ENCODE assay signal across 8 cellular contexts in genomic region chr6:127342296-127342945, GRCh38. TPM values are rescaled to one million over a fixed set of nuclear protein-coding genes. Genes with fewer than 3 reads are reported as not detected.
DNase-seq lines count a peak whose midpoint lies in the region; ATAC-seq and TF ChIP-seq lines count a peak whose summit lies in the region.

No MANE protein-coding gene starts in this region.

- H3K9me3 Mint-ChIP-seq in chondrocyte (ENCODE audit: low read depth) = no peaks in the 10 kb centered on the region

- TF ChIP-seq CTCF in GM12864 (IDR thresholded peaks at IDR 0.05; ENCODE audit: low read depth, low read length, missing control alignments) = no peak
- TF ChIP-seq CTCF in MM.1S (IDR thresholded peaks at IDR 0.05; ENCODE audit: low read length) = no peak
- TF ChIP-seq CTCF in mucosa of descending colon (IDR thresholded peaks at IDR 0.05) = no peak
- TF ChIP-seq CTCF in chondrocyte (IDR thresholded peaks at IDR 0.05) = no peak

- H3K36me3 Mint-ChIP-seq in chondrocyte (ENCODE audit: low read depth) = no peaks in the 10 kb centered on the region

- peak overlapping the region; percentile 86 for H2AFZ ChIP-seq in MM.1S (ENCODE audit: low read length)

- H3K9me3 ChIP-seq in MM.1S (replicated peaks; ENCODE audit: insufficient read depth, low read length) (no peaks in the 10 kb centered on the region), mucosa of descending colon (no peaks in the 10 kb centered on the region)
- H3K9me3 ChIP-seq in effector memory CD4-positive, alpha-beta T cell (ENCODE audit: control insufficient read depth, low read length) = no peaks in the 10 kb centered on the region

- no peaks in the 10 kb centered on the region for H3K36me3 ChIP-seq in MM.1S (replicated peaks; ENCODE audit: insufficient read depth, low read length)
- H3K36me3 ChIP-seq in effector memory CD4-positive, alpha-beta T cell (ENCODE audit: control insufficient read depth, insufficient read depth, low read length) = no peaks in the 10 kb centered on the region
- H3K36me3 ChIP-seq in mucosa of descending colon (ENCODE audit: low read depth) = no peaks in the 10 kb centered on the region

- peaks cover 63% of the 10 kb centered on the region for H3K79me2 ChIP-seq in MM.1S (ENCODE audit: low read length)

- H3K4me1 Mint-ChIP-seq in chondrocyte (ENCODE audit: low read depth) = peaks cover 6% of the 10 kb centered on the region

- H3K9ac ChIP-seq in MM.1S (ENCODE audit: low read length) = peak overlapping the region; percentile 79; the same call in 1 of the 2 replicates

- H3F3A ChIP-seq in MM.1S (ENCODE audit: insufficient read depth, low read length) = peaks cover 3% of the 10 kb centered on the region; the same call in 1 of the 2 replicates

- no peak overlapping the region for H3K27ac Mint-ChIP-seq in chondrocyte (ENCODE audit: unreplicated experiment)

- DNase-seq in GM12864 (ENCODE audit: low read depth) (no peak), MM.1S (peak; percentile 8), mucosa of descending colon (peak in 1 of 3 donors; percentile 65), chondrocyte (ENCODE audit: low spot score) (no peak)
- DNase-seq in effector memory CD4-positive, alpha-beta T cell = no peak

- no peaks in the 10 kb centered on the region for H3K27me3 Mint-ChIP-seq in chondrocyte (ENCODE audit: low read depth)

- H3K4me2 ChIP-seq in MM.1S (ENCODE audit: low read depth, low read length) = peak overlapping the region; percentile 82

- intact Hi-C loops in mucosa of descending colon (cut with DNase I, micrococcal nuclease) = no loop called here

- peaks cover 5% of the 10 kb centered on the region; the same call in 1 of the 2 replicates for H3K4me1 ChIP-seq in MM.1S (ENCODE audit: low read length)
- H3K4me1 ChIP-seq in effector memory CD4-positive, alpha-beta T cell (ENCODE audit: control insufficient read depth, insufficient read depth, low read length, poor library complexity, severe bottlenecking) = peaks cover 17% of the 10 kb centered on the region
- H3K4me1 ChIP-seq in mucosa of descending colon (ENCODE audit: low read depth) = peaks cover 31% of the 10 kb centered on the region

- ATAC-seq in mucosa of descending colon = peak; percentile 81
- no peak for ATAC-seq in GM21619 (IDR thresholded peaks at IDR 0.05; ENCODE audit: unreplicated experiment)
- ATAC-seq in HG03159 (IDR thresholded peaks at IDR 0.05; ENCODE audit: unreplicated experiment) = no peak
- ATAC-seq in GM18498 (IDR thresholded peaks at IDR 0.05; ENCODE audit: unreplicated experiment) = no peak

- H3K4me3 Mint-ChIP-seq in chondrocyte (ENCODE audit: unreplicated experiment) = no peak overlapping the region

- H3K4me3 ChIP-seq in GM12864 (ENCODE audit: low read depth, low read length) = peak overlapping the region; percentile 75
- peak overlapping the region; percentile 89 for H3K4me3 ChIP-seq in MM.1S (ENCODE audit: low read length)
- peak overlapping the region; percentile 97 for H3K4me3 ChIP-seq in effector memory CD4-positive, alpha-beta T cell (ENCODE audit: insufficient read depth, low read depth, low read length, poor library complexity, severe bottlenecking)
- peak overlapping the region; percentile 62 for H3K4me3 ChIP-seq in mucosa of descending colon

- no peaks in the 10 kb centered on the region for H4K20me1 ChIP-seq in MM.1S (ENCODE audit: insufficient read depth, low read length)

- H3K27me3 ChIP-seq in MM.1S (replicated peaks; ENCODE audit: insufficient read depth, low read length) = no peaks in the 10 kb centered on the region
- H3K27me3 ChIP-seq in effector memory CD4-positive, alpha-beta T cell (replicated peaks; ENCODE audit: control insufficient read depth, insufficient read depth, low read length, poor library complexity, severe bottlenecking) = no peaks in the 10 kb centered on the region

- H3K9me2 ChIP-seq in MM.1S (replicated peaks; ENCODE audit: insufficient read depth, low read length) = no peaks in the 10 kb centered on the region

- H3K27ac ChIP-seq in MM.1S (ENCODE audit: low read length) = peak overlapping the region; percentile 63; the same call in 1 of the 2 replicates
- H3K27ac ChIP-seq in effector memory CD4-positive, alpha-beta T cell (ENCODE audit: insufficient read depth, low read length, poor library complexity, severe bottlenecking) = peak overlapping the region; percentile 85

RNA-seq across cellular contexts. Expression of gene ECHDC1, which starts 1.0 kb away (rescaled TPM):
- total RNA-seq in mucosa of descending colon (100 to 1,000 TPM in 2 of 3 donors, 10 to 100 TPM in 1; 78.1 to 104 (median 102) TPM), chondrocyte (35.7 to 47.4 TPM (median 40.4 TPM) in 3 replicates)
